1 cellular context compared by ENCODE assay signal in the genomic region with DNA sequence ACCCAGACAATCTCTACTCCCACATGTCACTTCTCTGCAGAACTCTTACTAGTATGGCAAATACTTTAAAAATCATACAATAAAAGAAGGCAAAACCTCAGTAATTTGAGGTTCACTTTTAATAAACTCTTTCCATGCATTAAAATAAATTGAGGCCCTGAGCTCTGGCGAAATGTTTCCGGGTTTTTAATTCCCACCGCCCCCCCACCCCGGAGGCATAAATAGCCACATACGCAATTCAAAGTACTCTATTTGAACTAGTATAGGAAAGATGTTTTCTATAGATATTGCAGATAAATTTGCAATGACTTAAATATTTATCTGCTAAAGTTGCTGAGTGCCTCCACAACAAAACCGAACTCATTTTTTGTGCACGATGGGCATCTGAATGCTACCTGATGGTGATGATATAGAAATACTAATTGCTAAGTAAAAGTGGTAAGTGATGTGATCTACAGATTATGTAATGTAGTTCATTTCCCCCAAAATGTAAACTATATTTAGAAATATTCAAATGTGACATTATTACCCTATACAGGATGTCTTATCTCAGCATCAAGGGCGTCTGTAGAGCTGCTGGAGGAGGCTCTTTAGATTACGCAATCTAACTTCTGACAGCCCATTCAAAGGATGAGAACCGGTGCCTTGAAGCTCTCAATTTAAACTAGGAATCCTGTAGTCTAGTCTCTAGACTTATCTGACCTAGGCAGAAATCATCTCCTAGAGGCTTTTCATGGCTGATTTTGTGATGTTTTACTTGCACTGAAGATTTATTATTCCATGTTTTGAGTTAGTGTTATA.
TF ChIP-seq lines count a peak whose summit lies in the region.

No MANE protein-coding gene starts in this region.

TF ChIP-seq in K562, 482 proteins besides CTCF, POLR2A, EP300 and RAD21 (continued from another document and continues in another):
- TF ChIP-seq, protein P1, sequence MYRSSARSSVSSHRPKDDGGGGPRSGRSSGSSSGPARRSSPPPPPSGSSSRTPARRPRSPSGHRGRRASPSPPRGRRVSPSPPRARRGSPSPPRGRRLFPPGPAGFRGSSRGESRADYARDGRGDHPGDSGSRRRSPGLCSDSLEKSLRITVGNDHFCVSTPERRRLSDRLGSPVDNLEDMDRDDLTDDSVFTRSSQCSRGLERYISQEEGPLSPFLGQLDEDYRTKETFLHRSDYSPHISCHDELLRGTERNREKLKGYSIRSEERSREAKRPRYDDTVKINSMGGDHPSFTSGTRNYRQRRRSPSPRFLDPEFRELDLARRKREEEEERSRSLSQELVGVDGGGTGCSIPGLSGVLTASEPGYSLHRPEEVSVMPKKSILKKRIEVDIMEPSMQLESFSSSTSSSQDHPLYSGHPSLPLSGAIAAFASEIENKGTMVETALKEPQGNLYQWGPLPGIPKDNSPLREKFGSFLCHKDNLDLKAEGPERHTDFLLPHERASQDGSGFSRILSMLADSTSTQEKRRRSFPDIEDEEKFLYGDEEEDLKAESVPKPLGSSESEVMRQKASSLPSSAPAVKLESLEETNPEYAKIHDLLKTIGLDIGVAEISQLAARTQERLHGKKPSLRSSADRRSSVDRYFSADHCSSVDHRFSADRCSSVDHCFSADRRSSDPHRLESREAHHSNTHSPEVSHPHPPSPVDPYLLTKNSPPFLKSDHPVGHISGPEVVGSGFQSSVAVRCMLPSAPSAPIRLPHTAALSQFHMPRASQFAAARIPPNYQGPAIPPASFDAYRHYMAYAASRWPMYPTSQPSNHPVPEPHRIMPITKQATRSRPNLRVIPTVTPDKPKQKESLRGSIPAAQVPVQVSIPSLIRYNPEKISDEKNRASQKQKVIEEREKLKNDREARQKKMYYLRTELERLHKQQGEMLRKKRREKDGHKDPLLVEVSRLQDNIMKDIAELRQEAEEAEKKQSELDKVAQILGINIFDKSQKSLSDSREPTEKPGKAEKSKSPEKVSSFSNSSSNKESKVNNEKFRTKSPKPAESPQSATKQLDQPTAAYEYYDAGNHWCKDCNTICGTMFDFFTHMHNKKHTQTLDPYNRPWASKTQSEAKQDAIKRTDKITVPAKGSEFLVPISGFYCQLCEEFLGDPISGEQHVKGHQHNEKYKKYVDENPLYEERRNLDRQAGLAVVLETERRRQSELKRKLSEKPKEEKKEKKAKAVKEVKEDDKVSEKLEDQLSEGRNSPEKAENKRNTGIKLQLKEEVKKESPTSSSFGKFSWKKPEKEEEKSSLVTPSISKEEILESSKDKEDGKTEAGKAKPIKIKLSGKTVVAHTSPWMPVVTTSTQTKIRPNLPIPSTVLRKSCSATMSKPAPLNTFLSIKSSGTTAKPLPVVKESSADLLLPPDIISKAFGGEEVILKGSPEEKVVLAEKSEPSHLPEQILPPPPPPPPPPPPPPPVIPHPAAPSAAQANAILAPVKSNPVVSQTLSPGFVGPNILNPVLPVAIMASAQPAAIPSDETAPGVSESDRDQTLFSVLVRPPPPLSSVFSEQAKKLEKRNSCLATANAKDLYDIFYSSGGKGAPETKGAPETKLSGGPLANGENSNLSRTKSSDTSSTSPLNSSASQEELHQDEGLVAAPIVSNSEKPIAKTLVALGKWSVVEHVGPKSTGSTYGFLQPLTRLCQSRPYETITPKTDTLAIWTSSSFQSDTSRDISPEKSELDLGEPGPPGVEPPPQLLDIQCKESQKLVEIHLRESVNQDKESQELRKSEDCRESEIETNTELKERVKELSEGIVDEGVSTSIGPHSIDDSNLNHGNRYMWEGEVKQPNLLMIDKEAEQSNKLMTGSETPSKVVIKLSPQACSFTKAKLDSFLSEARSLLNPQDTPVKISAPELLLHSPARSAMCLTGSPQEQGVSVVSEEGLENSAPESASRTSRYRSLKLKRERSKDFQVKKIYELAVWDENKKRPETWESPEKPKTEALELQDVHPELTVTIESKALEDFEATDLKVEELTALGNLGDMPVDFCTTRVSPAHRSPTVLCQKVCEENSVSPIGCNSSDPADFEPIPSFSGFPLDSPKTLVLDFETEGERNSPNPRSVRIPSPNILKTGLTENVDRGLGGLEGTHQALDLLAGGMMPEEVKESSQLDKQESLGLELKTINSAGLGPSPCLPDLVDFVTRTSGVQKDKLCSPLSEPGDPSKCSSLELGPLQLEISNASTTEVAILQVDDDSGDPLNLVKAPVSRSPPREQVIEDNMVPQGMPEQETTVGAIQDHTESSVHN (IDR thresholded peaks at IDR 0.05; ENCODE audit: borderline replicate concordance in 1 of 2, low read depth in 1 of 2), result peak; percentile 33 to 66; a peak in 2 of 4 replicates
- TF ChIP-seq MEIS2 (IDR thresholded peaks at IDR 0.05; ENCODE audit: partially characterized antibody), result peak; percentile 89
- no peak for TF ChIP-seq NFRKB (IDR thresholded peaks at IDR 0.05; ENCODE audit: low read depth)
- TF ChIP-seq, protein P2, sequence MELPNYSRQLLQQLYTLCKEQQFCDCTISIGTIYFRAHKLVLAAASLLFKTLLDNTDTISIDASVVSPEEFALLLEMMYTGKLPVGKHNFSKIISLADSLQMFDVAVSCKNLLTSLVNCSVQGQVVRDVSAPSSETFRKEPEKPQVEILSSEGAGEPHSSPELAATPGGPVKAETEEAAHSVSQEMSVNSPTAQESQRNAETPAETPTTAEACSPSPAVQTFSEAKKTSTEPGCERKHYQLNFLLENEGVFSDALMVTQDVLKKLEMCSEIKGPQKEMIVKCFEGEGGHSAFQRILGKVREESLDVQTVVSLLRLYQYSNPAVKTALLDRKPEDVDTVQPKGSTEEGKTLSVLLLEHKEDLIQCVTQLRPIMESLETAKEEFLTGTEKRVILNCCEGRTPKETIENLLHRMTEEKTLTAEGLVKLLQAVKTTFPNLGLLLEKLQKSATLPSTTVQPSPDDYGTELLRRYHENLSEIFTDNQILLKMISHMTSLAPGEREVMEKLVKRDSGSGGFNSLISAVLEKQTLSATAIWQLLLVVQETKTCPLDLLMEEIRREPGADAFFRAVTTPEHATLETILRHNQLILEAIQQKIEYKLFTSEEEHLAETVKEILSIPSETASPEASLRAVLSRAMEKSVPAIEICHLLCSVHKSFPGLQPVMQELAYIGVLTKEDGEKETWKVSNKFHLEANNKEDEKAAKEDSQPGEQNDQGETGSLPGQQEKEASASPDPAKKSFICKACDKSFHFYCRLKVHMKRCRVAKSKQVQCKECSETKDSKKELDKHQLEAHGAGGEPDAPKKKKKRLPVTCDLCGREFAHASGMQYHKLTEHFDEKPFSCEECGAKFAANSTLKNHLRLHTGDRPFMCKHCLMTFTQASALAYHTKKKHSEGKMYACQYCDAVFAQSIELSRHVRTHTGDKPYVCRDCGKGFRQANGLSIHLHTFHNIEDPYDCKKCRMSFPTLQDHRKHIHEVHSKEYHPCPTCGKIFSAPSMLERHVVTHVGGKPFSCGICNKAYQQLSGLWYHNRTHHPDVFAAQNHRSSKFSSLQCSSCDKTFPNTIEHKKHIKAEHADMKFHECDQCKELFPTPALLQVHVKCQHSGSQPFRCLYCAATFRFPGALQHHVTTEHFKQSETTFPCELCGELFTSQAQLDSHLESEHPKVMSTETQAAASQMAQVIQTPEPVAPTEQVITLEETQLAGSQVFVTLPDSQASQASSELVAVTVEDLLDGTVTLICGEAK (IDR thresholded peaks at IDR 0.05), result no peak
- TF ChIP-seq, protein P2 (CRISPR knock-in tag; IDR thresholded peaks at IDR 0.05), result no peak
- TF ChIP-seq, protein P3, sequence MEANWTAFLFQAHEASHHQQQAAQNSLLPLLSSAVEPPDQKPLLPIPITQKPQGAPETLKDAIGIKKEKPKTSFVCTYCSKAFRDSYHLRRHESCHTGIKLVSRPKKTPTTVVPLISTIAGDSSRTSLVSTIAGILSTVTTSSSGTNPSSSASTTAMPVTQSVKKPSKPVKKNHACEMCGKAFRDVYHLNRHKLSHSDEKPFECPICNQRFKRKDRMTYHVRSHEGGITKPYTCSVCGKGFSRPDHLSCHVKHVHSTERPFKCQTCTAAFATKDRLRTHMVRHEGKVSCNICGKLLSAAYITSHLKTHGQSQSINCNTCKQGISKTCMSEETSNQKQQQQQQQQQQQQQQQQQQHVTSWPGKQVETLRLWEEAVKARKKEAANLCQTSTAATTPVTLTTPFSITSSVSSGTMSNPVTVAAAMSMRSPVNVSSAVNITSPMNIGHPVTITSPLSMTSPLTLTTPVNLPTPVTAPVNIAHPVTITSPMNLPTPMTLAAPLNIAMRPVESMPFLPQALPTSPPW (CRISPR knock-in tag; IDR thresholded peaks at IDR 0.05), result peak; percentile 25; the same call in 1 of the 2 replicates
- peak; percentile 48; the same call in 1 of the 2 replicates for TF ChIP-seq POLR2AphosphoS5 (IDR thresholded peaks at IDR 0.05; ENCODE audit: control insufficient read depth, insufficient read depth, low read depth, low read length)
- peak in 1 of 2 experiments; percentile 45; a peak in 1 of 4 replicates for TF ChIP-seq CSDE1 (IDR thresholded peaks at IDR 0.05)
- TF ChIP-seq NFXL1 (CRISPR knock-in tag; IDR thresholded peaks at IDR 0.05), result no peak
- TF ChIP-seq ZNF274 (IDR thresholded peaks at IDR 0.05; ENCODE audit: borderline replicate concordance, low read depth, low read length), result no peak
- TF ChIP-seq SMAD3 (CRISPR knock-in tag; conservative IDR thresholded peaks at IDR 0.05), result 0 out of 2 replicates have a peak, but pooled peaks have one; percentile 12
- TF ChIP-seq SOX6 (IDR thresholded peaks at IDR 0.05), result peak; percentile 84
- TF ChIP-seq ZEB2 (IDR thresholded peaks at IDR 0.05), result peak; percentile 73; the same call in 1 of the 2 replicates
- TF ChIP-seq, protein P4, sequence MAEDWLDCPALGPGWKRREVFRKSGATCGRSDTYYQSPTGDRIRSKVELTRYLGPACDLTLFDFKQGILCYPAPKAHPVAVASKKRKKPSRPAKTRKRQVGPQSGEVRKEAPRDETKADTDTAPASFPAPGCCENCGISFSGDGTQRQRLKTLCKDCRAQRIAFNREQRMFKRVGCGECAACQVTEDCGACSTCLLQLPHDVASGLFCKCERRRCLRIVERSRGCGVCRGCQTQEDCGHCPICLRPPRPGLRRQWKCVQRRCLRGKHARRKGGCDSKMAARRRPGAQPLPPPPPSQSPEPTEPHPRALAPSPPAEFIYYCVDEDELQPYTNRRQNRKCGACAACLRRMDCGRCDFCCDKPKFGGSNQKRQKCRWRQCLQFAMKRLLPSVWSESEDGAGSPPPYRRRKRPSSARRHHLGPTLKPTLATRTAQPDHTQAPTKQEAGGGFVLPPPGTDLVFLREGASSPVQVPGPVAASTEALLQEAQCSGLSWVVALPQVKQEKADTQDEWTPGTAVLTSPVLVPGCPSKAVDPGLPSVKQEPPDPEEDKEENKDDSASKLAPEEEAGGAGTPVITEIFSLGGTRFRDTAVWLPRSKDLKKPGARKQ (CRISPR knock-in tag; IDR thresholded peaks at IDR 0.05), result no peak
- 0 out of 2 replicates have a peak, but pooled peaks have one; percentile 65 for TF ChIP-seq KLF10 (CRISPR knock-in tag; IDR thresholded peaks at IDR 0.05)
- TF ChIP-seq ADNP (tag; IDR thresholded peaks at IDR 0.05), result peak; percentile 43; the same call in 1 of the 2 replicates
- 0 out of 2 replicates have a peak, but pooled peaks have one; percentile 12 for TF ChIP-seq NFE2 (IDR thresholded peaks at IDR 0.05; ENCODE audit: low read depth)
- TF ChIP-seq, protein P5, sequence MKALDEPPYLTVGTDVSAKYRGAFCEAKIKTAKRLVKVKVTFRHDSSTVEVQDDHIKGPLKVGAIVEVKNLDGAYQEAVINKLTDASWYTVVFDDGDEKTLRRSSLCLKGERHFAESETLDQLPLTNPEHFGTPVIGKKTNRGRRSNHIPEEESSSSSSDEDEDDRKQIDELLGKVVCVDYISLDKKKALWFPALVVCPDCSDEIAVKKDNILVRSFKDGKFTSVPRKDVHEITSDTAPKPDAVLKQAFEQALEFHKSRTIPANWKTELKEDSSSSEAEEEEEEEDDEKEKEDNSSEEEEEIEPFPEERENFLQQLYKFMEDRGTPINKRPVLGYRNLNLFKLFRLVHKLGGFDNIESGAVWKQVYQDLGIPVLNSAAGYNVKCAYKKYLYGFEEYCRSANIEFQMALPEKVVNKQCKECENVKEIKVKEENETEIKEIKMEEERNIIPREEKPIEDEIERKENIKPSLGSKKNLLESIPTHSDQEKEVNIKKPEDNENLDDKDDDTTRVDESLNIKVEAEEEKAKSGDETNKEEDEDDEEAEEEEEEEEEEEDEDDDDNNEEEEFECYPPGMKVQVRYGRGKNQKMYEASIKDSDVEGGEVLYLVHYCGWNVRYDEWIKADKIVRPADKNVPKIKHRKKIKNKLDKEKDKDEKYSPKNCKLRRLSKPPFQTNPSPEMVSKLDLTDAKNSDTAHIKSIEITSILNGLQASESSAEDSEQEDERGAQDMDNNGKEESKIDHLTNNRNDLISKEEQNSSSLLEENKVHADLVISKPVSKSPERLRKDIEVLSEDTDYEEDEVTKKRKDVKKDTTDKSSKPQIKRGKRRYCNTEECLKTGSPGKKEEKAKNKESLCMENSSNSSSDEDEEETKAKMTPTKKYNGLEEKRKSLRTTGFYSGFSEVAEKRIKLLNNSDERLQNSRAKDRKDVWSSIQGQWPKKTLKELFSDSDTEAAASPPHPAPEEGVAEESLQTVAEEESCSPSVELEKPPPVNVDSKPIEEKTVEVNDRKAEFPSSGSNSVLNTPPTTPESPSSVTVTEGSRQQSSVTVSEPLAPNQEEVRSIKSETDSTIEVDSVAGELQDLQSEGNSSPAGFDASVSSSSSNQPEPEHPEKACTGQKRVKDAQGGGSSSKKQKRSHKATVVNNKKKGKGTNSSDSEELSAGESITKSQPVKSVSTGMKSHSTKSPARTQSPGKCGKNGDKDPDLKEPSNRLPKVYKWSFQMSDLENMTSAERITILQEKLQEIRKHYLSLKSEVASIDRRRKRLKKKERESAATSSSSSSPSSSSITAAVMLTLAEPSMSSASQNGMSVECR (CRISPR knock-in tag; IDR thresholded peaks at IDR 0.05), result no peak
- TF ChIP-seq HNRNPL (IDR thresholded peaks at IDR 0.05; ENCODE audit: low read depth, low read length), result no peak
- TF ChIP-seq NFIX (CRISPR knock-in tag; IDR thresholded peaks at IDR 0.05; ENCODE audit: low read depth), result no peak
- peak; percentile 81 for TF ChIP-seq NCOR1 (IDR thresholded peaks at IDR 0.05)
